ENCODE assay signal across 1 cellular context in genomic region chr5:81187885-81188284, GRCh38.
TF ChIP-seq lines count a peak whose summit lies in the region.

No MANE protein-coding gene starts in this region.

TF ChIP-seq in IMR-90, 13 proteins besides CTCF, POLR2A, EP300 and RAD21:
- TF ChIP-seq MAZ (IDR thresholded peaks at IDR 0.05; ENCODE audit: borderline replicate concordance, low read depth, low read length) (no peak), CHD1 (IDR thresholded peaks at IDR 0.05; ENCODE audit: low read depth, low read length) (no peak), FOS (IDR thresholded peaks at IDR 0.05; ENCODE audit: low read depth, low read length) (no peak), MXI1 (IDR thresholded peaks at IDR 0.05; ENCODE audit: borderline replicate concordance, low read depth, low read length) (no peak), RFX5 (IDR thresholded peaks at IDR 0.05; ENCODE audit: low read depth, low read length) (no peak), BHLHE40 (IDR thresholded peaks at IDR 0.05; ENCODE audit: low read depth, low read length) (no peak), MAFK (IDR thresholded peaks at IDR 0.05; ENCODE audit: low read depth, low read length) (no peak), SMC3 (IDR thresholded peaks at IDR 0.05; ENCODE audit: low read depth, low read length) (no peak), ELK1 (IDR thresholded peaks at IDR 0.05; ENCODE audit: borderline replicate concordance, low read depth, low read length) (no peak), CEBPB (IDR thresholded peaks at IDR 0.05; ENCODE audit: low read depth, low read length) (no peak), USF2 (IDR thresholded peaks at IDR 0.05; ENCODE audit: low read depth, low read length) (no peak)
